Comparison of ENCODE assay signal across 23 cellular contexts in the genomic region with DNA sequence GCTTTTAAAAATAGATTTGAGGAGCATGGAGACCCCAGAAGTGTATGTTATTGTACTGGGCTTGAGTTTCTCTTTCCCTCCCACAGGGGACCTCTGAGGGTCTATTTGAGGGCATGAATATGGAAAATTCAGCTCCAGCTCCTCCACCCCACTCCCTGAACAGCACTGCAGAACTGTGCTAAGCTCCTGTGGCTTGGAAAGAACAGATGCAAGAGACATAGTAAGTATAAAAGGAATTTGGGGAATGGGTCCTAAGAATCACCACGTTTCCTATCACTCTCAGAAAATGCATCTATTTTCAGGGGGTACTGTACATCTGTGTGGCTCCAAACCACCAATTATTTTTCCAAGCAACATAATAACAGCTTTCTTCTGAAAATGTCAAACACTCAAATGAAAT.
"Had no signal": no experiment of that assay in that cellular context is flagged by ENCODE, and none has a peak within 500 bp of the region (broad histone marks: within the 10 kb centered on the region; RNA-seq: fewer than 3 reads in every experiment).

No MANE protein-coding gene starts in this region.

- H3K9me3 ChIP-seq: SK-N-SH had no signal

- DNase-seq: IMR-90, Karpas-422, KG1, MM.1S, NCI-H1048, NCI-H1105 treated with DMSO at 0.1 percent for 48 hours, NCI-H1417 treated with DMSO at 0.1 percent for 48 hours, NCI-H146, NCI-H1694 treated with DMSO at 0.1 percent for 48 hours, NCI-H1930, NCI-H2081, NCI-H2107, NCI-H345, NCI-H446 treated with DMSO at 0.1 percent for 48 hours, NCI-H510A treated with DMSO at 0.1 percent for 48 hours, NCI-H526, NCI-H82, Right ventricle myocardium superior, RPMI8226, SIG-M5, SK-N-SH, SW 1271, T-cell had no signal

- H3K9me2 ChIP-seq: SK-N-SH had no signal

- H3K4me2 ChIP-seq: SK-N-SH had no signal

- H3K9ac ChIP-seq: SK-N-SH had no signal
